In genomic region chr7:79590571-79591274, GRCh38 we compare ENCODE assay signal across 17 cellular contexts.
DNase-seq lines count a peak whose midpoint lies in the region; ATAC-seq and TF ChIP-seq lines count a peak whose summit lies in the region.
"Had no signal": no experiment of that assay in that cellular context is flagged by ENCODE, and none has a peak within 500 bp of the region (broad histone marks: within the 10 kb centered on the region; RNA-seq: fewer than 3 reads in every experiment).

No MANE protein-coding gene starts in this region.

- ATAC-seq in GM18498 (IDR thresholded peaks at IDR 0.05; ENCODE audit: unreplicated experiment), result no peak
- ATAC-seq: T-cell had no signal

- intact Hi-C loops in activated T-helper 2 cell treated with anti-CD3 and anti-CD28 coated beads, Interferon-gamma antibody, Interleukin-2, Interleukin-4, amounts not matched to agents 10 μg/mL and 5 μg/mL and 100 μg/mL, durations not matched to agents 14 hours and 24 hours and 36 hours (cut with micrococcal nuclease), result no loop called here

- H3K36me3 Mint-ChIP-seq in glutamatergic neuron (ENCODE audit: unreplicated experiment) (no peaks in the 10 kb centered on the region), osteocyte (ENCODE audit: unreplicated experiment) (no peaks in the 10 kb centered on the region)
- H3K36me3 Mint-ChIP-seq in activated T-helper 2 cell treated with anti-CD3 and anti-CD28 coated beads, Interferon-gamma antibody, Interleukin-2, Interleukin-4, amounts not matched to agents 10 μg/mL and 5 μg/mL and 100 μg/mL, durations not matched to agents 14 hours and 24 hours and 36 hours (ENCODE audit: low read depth), result no peaks in the 10 kb centered on the region
- H3K36me3 Mint-ChIP-seq: CD4-positive, CD25-positive, alpha-beta regulatory T cell; T-cell had no signal

- H3K27me3 Mint-ChIP-seq in glutamatergic neuron (ENCODE audit: unreplicated experiment), result no peaks in the 10 kb centered on the region
- peaks cover 16% of the 10 kb centered on the region for H3K27me3 Mint-ChIP-seq in osteocyte (ENCODE audit: unreplicated experiment)
- no peaks in the 10 kb centered on the region for H3K27me3 Mint-ChIP-seq in activated T-helper 2 cell treated with anti-CD3 and anti-CD28 coated beads, Interferon-gamma antibody, Interleukin-2, Interleukin-4, amounts not matched to agents 10 μg/mL and 5 μg/mL and 100 μg/mL, durations not matched to agents 14 hours and 24 hours and 36 hours (ENCODE audit: low read depth)
- H3K27me3 Mint-ChIP-seq: CD4-positive, CD25-positive, alpha-beta regulatory T cell had no signal

- H3K4me3 Mint-ChIP-seq in glutamatergic neuron (ENCODE audit: unreplicated experiment), result no peak overlapping the region
- no peak overlapping the region for H3K4me3 Mint-ChIP-seq in osteocyte (ENCODE audit: unreplicated experiment)
- H3K4me3 Mint-ChIP-seq in activated T-helper 2 cell treated with anti-CD3 and anti-CD28 coated beads, Interferon-gamma antibody, Interleukin-2, Interleukin-4, amounts not matched to agents 10 μg/mL and 5 μg/mL and 100 μg/mL, durations not matched to agents 14 hours and 24 hours and 36 hours (ENCODE audit: low read depth), result no peak overlapping the region
- H3K4me3 Mint-ChIP-seq: CD4-positive, CD25-positive, alpha-beta regulatory T cell; T-cell; T-helper 2 cell treated with Interferon-gamma antibody and Interleukin-4, amounts not matched to agents 5 μg/mL and 100 μg/mL, for 36 hours had no signal

- no peaks in the 10 kb centered on the region for H3K9me3 Mint-ChIP-seq in glutamatergic neuron (ENCODE audit: unreplicated experiment)
- H3K9me3 Mint-ChIP-seq in osteocyte (ENCODE audit: unreplicated experiment), result no peaks in the 10 kb centered on the region
- no peaks in the 10 kb centered on the region for H3K9me3 Mint-ChIP-seq in activated T-helper 2 cell treated with anti-CD3 and anti-CD28 coated beads, Interferon-gamma antibody, Interleukin-2, Interleukin-4, amounts not matched to agents 10 μg/mL and 5 μg/mL and 100 μg/mL, durations not matched to agents 14 hours and 24 hours and 36 hours
- H3K9me3 Mint-ChIP-seq: T-helper 2 cell treated with Interferon-gamma antibody and Interleukin-4, amounts not matched to agents 5 μg/mL and 100 μg/mL, for 36 hours had no signal

- TF ChIP-seq CTCF in glutamatergic neuron (IDR thresholded peaks at IDR 0.05; ENCODE audit: partially characterized antibody, unreplicated experiment) (no peak), osteocyte (IDR thresholded peaks at IDR 0.05) (no peak)

- peak overlapping the region; percentile 85 for H3K27ac Mint-ChIP-seq in glutamatergic neuron (ENCODE audit: unreplicated experiment)
- no peak overlapping the region for H3K27ac Mint-ChIP-seq in osteocyte (ENCODE audit: unreplicated experiment)
- H3K27ac Mint-ChIP-seq in activated T-helper 2 cell treated with anti-CD3 and anti-CD28 coated beads, Interferon-gamma antibody, Interleukin-2, Interleukin-4, amounts not matched to agents 10 μg/mL and 5 μg/mL and 100 μg/mL, durations not matched to agents 14 hours and 24 hours and 36 hours, result no peak overlapping the region
- H3K27ac Mint-ChIP-seq: CD4-positive, CD25-positive, alpha-beta regulatory T cell; T-cell; T-helper 2 cell treated with Interferon-gamma antibody and Interleukin-4, amounts not matched to agents 5 μg/mL and 100 μg/mL, for 36 hours had no signal

- H3K4me1 Mint-ChIP-seq in glutamatergic neuron (ENCODE audit: low read depth, unreplicated experiment), result peaks cover 10% of the 10 kb centered on the region
- H3K4me1 Mint-ChIP-seq in osteocyte (ENCODE audit: unreplicated experiment), result no peaks in the 10 kb centered on the region
- H3K4me1 Mint-ChIP-seq in activated T-helper 2 cell treated with anti-CD3 and anti-CD28 coated beads, Interferon-gamma antibody, Interleukin-2, Interleukin-4, amounts not matched to agents 10 μg/mL and 5 μg/mL and 100 μg/mL, durations not matched to agents 14 hours and 24 hours and 36 hours (ENCODE audit: low read depth), result no peaks in the 10 kb centered on the region
- H3K4me1 Mint-ChIP-seq: CD4-positive, CD25-positive, alpha-beta regulatory T cell; T-cell had no signal

- DNase-seq in NCI-H82 (lab: John Stamatoyannopoulos, UW) (peak; percentile 14), NCI-H82 treated with DMSO at 0.1 percent for 48 hours (lab: John Stamatoyannopoulos, UW; ENCODE audit: unreplicated experiment) (no peak), NCI-H446 treated with DMSO at 0.1 percent for 48 hours (lab: John Stamatoyannopoulos, UW) (peak; percentile 15), glutamatergic neuron (no peak), osteocyte (ENCODE audit: extremely low spot score, unreplicated experiment) (no peak)
- DNase-seq in activated T-helper 2 cell treated with anti-CD3 and anti-CD28 coated beads, Interferon-gamma antibody, Interleukin-2, Interleukin-4, amounts not matched to agents 10 μg/mL and 5 μg/mL and 100 μg/mL, durations not matched to agents 14 hours and 24 hours and 36 hours (ENCODE audit: low spot score), result no peak
- DNase-seq: CD4-positive, CD25-positive, alpha-beta regulatory T cell; GF-D8; KBM-7; NCI-H1092 treated with DMSO at 0.1 percent for 48 hours; NCI-H1436 treated with DMSO at 0.1 percent for 48 hours; NCI-H2029 treated with DMSO at 0.1 percent for 48 hours; OCI-M1; SJCRH30; T-cell had no signal

Comparison
In these comparisons a context has a peak if more than half of its experiments do, and no peak if none do; other contexts are left out.
1. DNase-seq: peak in NCI-H82 (single experiment) and NCI-H446 treated with DMSO at 0.1 percent for 48 hours (single experiment); none in NCI-H82 treated with DMSO at 0.1 percent for 48 hours (single experiment), glutamatergic neuron (single experiment), osteocyte (single experiment) and activated T-helper 2 cell treated with anti-CD3 and anti-CD28 coated beads, Interferon-gamma antibody, Interleukin-2, Interleukin-4, amounts not matched to agents 10 μg/mL and 5 μg/mL and 100 μg/mL, durations not matched to agents 14 hours and 24 hours and 36 hours (single experiment).